Comparison of ENCODE assay signal across 26 cellular contexts in the genomic region with DNA sequence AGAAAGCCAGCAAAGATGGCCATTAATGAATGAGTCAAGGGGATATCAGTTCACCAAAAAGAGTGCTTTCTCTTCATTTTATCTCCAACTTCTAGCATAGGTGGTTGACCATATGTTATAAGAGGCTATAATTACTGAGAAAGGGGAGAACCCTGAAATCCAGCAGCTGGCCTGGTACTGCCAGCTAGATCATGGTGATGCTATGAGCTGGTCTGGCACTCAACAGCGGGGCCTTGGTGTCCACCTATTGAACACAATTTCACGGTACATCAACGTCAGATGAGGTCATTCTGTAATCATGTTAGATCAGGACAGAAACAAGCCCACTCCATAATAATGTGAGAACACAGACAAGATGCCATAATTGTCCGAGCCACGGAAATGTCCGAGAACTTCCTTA.
"Had no signal": no experiment of that assay in that cellular context is flagged by ENCODE, and none has a peak within 500 bp of the region (broad histone marks: within the 10 kb centered on the region; RNA-seq: fewer than 3 reads in every experiment).

No MANE protein-coding gene starts in this region.

- H3K9me3 ChIP-seq: testis, thyroid gland had no signal

- ATAC-seq: stimulated activated effector memory CD8-positive, alpha-beta T cell treated with anti-CD3 and anti-CD28 coated beads, Interleukin-12 subunit alpha, Interleukin-12 subunit beta, amount 100 ng/mL, for 72 hours; stimulated activated memory B cell treated with anti-CD40 and anti-IgM and Interleukin-4, amounts not matched to agents 10 μg/mL and 1 μg/mL and 100 μg/mL, for 72 hours; stimulated activated naive B cell treated with anti-CD40 and anti-IgM and Interleukin-4, amounts not matched to agents 10 μg/mL and 1 μg/mL and 100 μg/mL, for 72 hours; stimulated activated naive CD8-positive, alpha-beta T cell treated with anti-CD3 and anti-CD28 coated beads, Interleukin-15, amount 100 ng/mL, for 72 hours; stimulated activated naive CD8-positive, alpha-beta T cell treated with anti-CD3 and anti-CD28 coated beads, Interleukin-15, Interleukin-2, amounts not matched to agents 100 U/mL and 50 U/mL, for 24 hours; upper lobe of right lung had no signal

- H3K36me3 ChIP-seq: stomach, suprapubic skin, thoracic aorta, thyroid gland, tibial artery, tibial nerve, transverse colon, upper lobe of left lung, upper lobe of right lung, uterus, vagina had no signal

- H3K27ac ChIP-seq: stomach, suprapubic skin, testis, thoracic aorta, thyroid gland, tibial artery, tibial nerve, transverse colon, upper lobe of left lung, upper lobe of right lung, uterus, vagina had no signal

- H3K4me3 ChIP-seq: stomach, suprapubic skin, testis, thoracic aorta, thyroid gland, tibial artery, tibial nerve, transverse colon, upper lobe of left lung, upper lobe of right lung, uterus, vagina had no signal

- H3K4me1 ChIP-seq: stomach, suprapubic skin, testis, thyroid gland, tibial artery, tibial nerve, transverse colon, upper lobe of left lung, upper lobe of right lung, uterus, vagina had no signal

- H3K27me3 ChIP-seq: stomach, suprapubic skin, testis, thyroid gland, tibial artery, tibial nerve, transverse colon, upper lobe of left lung, upper lobe of right lung, uterus, vagina had no signal

- DNase-seq: stimulated activated CD4-positive, alpha-beta T cell treated with anti-CD3 and anti-CD28 coated beads, Interleukin-2, amount 100 ng/mL, for 48 hours; stimulated activated CD4-positive, alpha-beta T cell treated with anti-CD3 and anti-CD28 coated beads, Interleukin-4, amount 100 ng/mL, for 1 hour; stimulated activated CD4-positive, alpha-beta T cell treated with anti-CD3 and anti-CD28 coated beads, Interleukin-4, amount 100 ng/mL, for 24 hours; stimulated activated CD4-positive, alpha-beta T cell treated with anti-CD3 and anti-CD28 coated beads, Interleukin-4, amount 100 ng/mL, for 4 hours; stimulated activated CD8-positive, alpha-beta memory T cell treated with anti-CD3 and anti-CD28 coated beads, Interleukin-4, amount 100 ng/mL, for 48 hours; stimulated activated naive B cell treated with anti-CD40 and anti-IgM and Interleukin-4, amounts not matched to agents 10 μg/mL and 1 μg/mL and 100 μg/mL, for 72 hours; stimulated activated naive CD4-positive, alpha-beta T cell; stimulated activated naive CD4-positive, alpha-beta T cell treated with Interleukin-2 at 50 U/mL for 16 hours; stimulated activated naive CD8-positive, alpha-beta T cell treated with anti-CD3 and anti-CD28 coated beads, Interleukin-15, amount 100 ng/mL, for 72 hours; stimulated activated naive CD8-positive, alpha-beta T cell treated with anti-CD3 and anti-CD28 coated beads, Interleukin-15, Interleukin-2, amounts not matched to agents 100 U/mL and 50 U/mL, for 24 hours; stomach; substantia nigra; testis; thyroid gland; tibial artery; transverse colon; trophoblast cell; upper lobe of left lung; upper lobe of right lung; uterus had no signal
